In the genomic region with DNA sequence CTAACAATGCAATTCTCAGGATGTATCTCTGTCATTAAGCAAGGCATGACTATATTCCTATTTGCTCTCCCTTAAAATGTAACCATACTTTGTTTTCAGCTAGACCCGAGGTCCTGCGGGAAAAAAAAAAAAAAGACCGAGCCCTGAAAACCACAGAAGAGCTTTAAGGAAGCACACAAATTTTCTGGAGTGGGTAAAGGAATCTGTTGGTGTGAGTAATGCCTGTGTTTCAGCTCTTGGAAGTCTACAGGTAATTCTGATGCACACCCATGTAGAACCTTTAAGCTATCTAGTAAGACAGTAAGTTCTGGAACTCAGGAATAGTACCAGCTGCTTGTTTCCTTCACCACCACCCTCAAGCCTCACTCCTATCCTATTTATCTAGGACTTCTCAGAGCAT, we compare ENCODE assay signal across 37 cellular contexts.
"Had no signal": no experiment of that assay in that cellular context is flagged by ENCODE, and none has a peak within 500 bp of the region (broad histone marks: within the 10 kb centered on the region; RNA-seq: fewer than 3 reads in every experiment).

No MANE protein-coding gene starts in this region.

- H3K27ac ChIP-seq: adrenal gland, breast epithelium, cardiac muscle cell, colonic mucosa, esophagus muscularis mucosa, foreskin keratinocyte, gastrocnemius medialis, WERI-Rb-1 had no signal

- H3K9me3 ChIP-seq: adrenal gland, breast epithelium, colonic mucosa, esophagus muscularis mucosa, gastrocnemius medialis had no signal

- H3K4me3 ChIP-seq: adrenal gland, breast epithelium, cardiac muscle cell, colonic mucosa, esophagus muscularis mucosa, gastrocnemius medialis had no signal

- ATAC-seq: activated CD4-positive, alpha-beta T cell treated with anti-CD3 and anti-CD28 coated beads for 36 hours; activated CD4-positive, CD25-positive, alpha-beta regulatory T cell treated with anti-CD3 and anti-CD28 coated beads, Interleukin-2, amount 50 U/mL, for 24 hours; activated CD8-positive, alpha-beta memory T cell treated with anti-CD3 and anti-CD28 coated beads, Interleukin-2, amount 10 ng/mL, durations not matched to agents 7 days and 5 days; activated CD8-positive, alpha-beta T cell treated with anti-CD3 and anti-CD28 coated beads, Interleukin-2, amount 10 ng/mL, durations not matched to agents 7 days and 5 days; activated naive CD8-positive, alpha-beta T cell treated with anti-CD3 and anti-CD28 coated beads, Interleukin-2, amount 50 U/mL, for 24 hours; effector memory CD8-positive, alpha-beta T cell; foreskin keratinocyte; gastrocnemius medialis; T-helper 17 cell had no signal

- H3K36me3 ChIP-seq: adrenal gland, breast epithelium, cardiac muscle cell, colonic mucosa, gastrocnemius medialis, WERI-Rb-1 had no signal

- H3K4me1 ChIP-seq: adrenal gland, breast epithelium, colonic mucosa had no signal

- H3K4me1 Mint-ChIP-seq: activated B cell treated with CpG ODN at 0.5 μM for 24 hours; activated CD4-positive, alpha-beta T cell treated with anti-CD3 and anti-CD28 coated beads for 36 hours; activated CD4-positive, alpha-beta T cell treated with anti-CD3 and anti-CD28 coated beads, Interleukin-2, amount 10 ng/mL, durations not matched to agents 24 days and 14 days; activated CD8-positive, alpha-beta memory T cell treated with anti-CD3 and anti-CD28 coated beads, Interleukin-2, amount 10 ng/mL, durations not matched to agents 7 days and 5 days; activated naive CD4-positive, alpha-beta T cell treated with anti-CD3 and anti-CD28 coated beads, Interleukin-2, amount 50 U/mL, for 24 hours; activated naive CD8-positive, alpha-beta T cell treated with anti-CD3 and anti-CD28 coated beads for 36 hours; activated naive CD8-positive, alpha-beta T cell treated with anti-CD3 and anti-CD28 coated beads, Interleukin-2, amount 50 U/mL, for 24 hours; T-helper 17 cell had no signal

- H3K4me3 Mint-ChIP-seq: activated B cell treated with CpG ODN at 0.5 μM for 24 hours; activated CD4-positive, alpha-beta memory T cell treated with anti-CD3 and anti-CD28 coated beads for 36 hours; activated CD4-positive, alpha-beta T cell treated with anti-CD3 and anti-CD28 coated beads for 36 hours; activated CD4-positive, alpha-beta T cell treated with anti-CD3 and anti-CD28 coated beads, Interleukin-2, amount 10 ng/mL, durations not matched to agents 24 days and 14 days; activated CD8-positive, alpha-beta memory T cell treated with anti-CD3 and anti-CD28 coated beads, Interleukin-2, amount 10 ng/mL, durations not matched to agents 7 days and 5 days; activated CD8-positive, alpha-beta T cell treated with anti-CD3 and anti-CD28 coated beads, Interleukin-2, amount 10 ng/mL, durations not matched to agents 7 days and 5 days; activated naive CD4-positive, alpha-beta T cell treated with anti-CD3 and anti-CD28 coated beads for 36 hours; activated naive CD4-positive, alpha-beta T cell treated with anti-CD3 and anti-CD28 coated beads, Interleukin-2, amount 50 U/mL, for 24 hours; activated naive CD8-positive, alpha-beta T cell treated with anti-CD3 and anti-CD28 coated beads for 36 hours; activated naive CD8-positive, alpha-beta T cell treated with anti-CD3 and anti-CD28 coated beads, Interleukin-2, amount 50 U/mL, for 24 hours; activated T-helper 1 cell treated with anti-CD3 and anti-CD28 coated beads, Interleukin-12 subunit alpha, Interleukin-12 subunit beta, Interleukin-2, Interleukin-4 antibody, amounts not matched to agents 30 ng/mL and 10 ng/mL and 1 ng/mL, durations not matched to agents 14 hours and 24 hours and 36 hours; brain; effector memory CD8-positive, alpha-beta T cell; T-helper 17 cell; T-helper 2 cell treated with Interferon-gamma antibody and Interleukin-4, amounts not matched to agents 5 μg/mL and 100 μg/mL, for 36 hours had no signal

- H3K27me3 ChIP-seq: adrenal gland, breast epithelium, cardiac muscle cell, colonic mucosa, esophagus muscularis mucosa, foreskin keratinocyte, gastrocnemius medialis had no signal

- H3K27ac Mint-ChIP-seq: activated B cell treated with CpG ODN at 0.5 μM for 24 hours; activated CD4-positive, alpha-beta memory T cell treated with anti-CD3 and anti-CD28 coated beads for 36 hours; activated CD4-positive, alpha-beta T cell treated with anti-CD3 and anti-CD28 coated beads for 36 hours; activated CD4-positive, alpha-beta T cell treated with anti-CD3 and anti-CD28 coated beads, Interleukin-2, amount 10 ng/mL, durations not matched to agents 24 days and 14 days; activated CD8-positive, alpha-beta memory T cell treated with anti-CD3 and anti-CD28 coated beads, Interleukin-2, amount 10 ng/mL, durations not matched to agents 7 days and 5 days; activated CD8-positive, alpha-beta T cell treated with anti-CD3 and anti-CD28 coated beads, Interleukin-2, amount 10 ng/mL, durations not matched to agents 7 days and 5 days; activated naive CD4-positive, alpha-beta T cell treated with anti-CD3 and anti-CD28 coated beads for 36 hours; activated naive CD4-positive, alpha-beta T cell treated with anti-CD3 and anti-CD28 coated beads, Interleukin-2, amount 50 U/mL, for 24 hours; activated naive CD8-positive, alpha-beta T cell treated with anti-CD3 and anti-CD28 coated beads for 36 hours; activated naive CD8-positive, alpha-beta T cell treated with anti-CD3 and anti-CD28 coated beads, Interleukin-2, amount 50 U/mL, for 24 hours; activated T-helper 1 cell treated with anti-CD3 and anti-CD28 coated beads, Interleukin-12 subunit alpha, Interleukin-12 subunit beta, Interleukin-2, Interleukin-4 antibody, amounts not matched to agents 30 ng/mL and 10 ng/mL and 1 ng/mL, durations not matched to agents 14 hours and 24 hours and 36 hours; activated T-helper 2 cell treated with anti-CD3 and anti-CD28 coated beads, Interferon-gamma antibody, Interleukin-2, Interleukin-4, amounts not matched to agents 10 μg/mL and 5 μg/mL and 100 μg/mL, durations not matched to agents 14 hours and 24 hours and 36 hours; brain; effector memory CD8-positive, alpha-beta T cell; T-helper 17 cell; T-helper 2 cell treated with Interferon-gamma antibody and Interleukin-4, amounts not matched to agents 5 μg/mL and 100 μg/mL, for 36 hours had no signal

- H3K36me3 Mint-ChIP-seq: activated CD4-positive, alpha-beta memory T cell treated with anti-CD3 and anti-CD28 coated beads for 36 hours; activated CD8-positive, alpha-beta memory T cell treated with anti-CD3 and anti-CD28 coated beads, Interleukin-2, amount 10 ng/mL, durations not matched to agents 7 days and 5 days; activated naive CD4-positive, alpha-beta T cell treated with anti-CD3 and anti-CD28 coated beads, Interleukin-2, amount 50 U/mL, for 24 hours; activated naive CD8-positive, alpha-beta T cell treated with anti-CD3 and anti-CD28 coated beads for 36 hours had no signal

- DNase-seq: activated B cell treated with CpG ODN at 0.5 μM for 24 hours; activated CD4-positive, alpha-beta memory T cell treated with anti-CD3 and anti-CD28 coated beads for 36 hours; activated CD4-positive, alpha-beta T cell treated with anti-CD3 and anti-CD28 coated beads for 36 hours; activated CD4-positive, alpha-beta T cell treated with anti-CD3 and anti-CD28 coated beads, Interleukin-2, amount 10 ng/mL, durations not matched to agents 24 days and 14 days; activated CD8-positive, alpha-beta memory T cell treated with anti-CD3 and anti-CD28 coated beads, Interleukin-2, amount 10 ng/mL, durations not matched to agents 7 days and 5 days; activated CD8-positive, alpha-beta memory T cell treated with anti-CD3 and anti-CD28 coated beads, Interleukin-2, amount 50 U/mL, for 4 hours; activated CD8-positive, alpha-beta T cell treated with anti-CD3 and anti-CD28 coated beads, Interleukin-2, amount 10 ng/mL, durations not matched to agents 7 days and 5 days; activated effector memory CD4-positive, alpha-beta T cell treated with anti-CD3 and anti-CD28 coated beads, Interleukin-2, amount 50 U/mL, for 16 hours; activated naive CD4-positive, alpha-beta T cell treated with anti-CD3 and anti-CD28 coated beads for 36 hours; activated naive CD8-positive, alpha-beta T cell treated with anti-CD3 and anti-CD28 coated beads for 36 hours; activated naive CD8-positive, alpha-beta T cell treated with anti-CD3 and anti-CD28 coated beads, Interleukin-2, amount 50 U/mL, for 24 hours; activated T-cell treated with anti-CD3 and anti-CD28 coated beads, Interleukin-2, amount 50 U/mL, for 1 hour; activated T-cell treated with anti-CD3 and anti-CD28 coated beads, Interleukin-2, amount 50 U/mL, for 48 hours; adrenal gland; amygdala; aorta; central memory CD4-positive, alpha-beta T cell; cerebellar nuclear complex; colonic mucosa; effector memory CD8-positive, alpha-beta T cell; erythroblast; foreskin keratinocyte; gastrocnemius medialis; glutamatergic neuron; T-helper 1 cell; T-helper 17 cell; T1000; WERI-Rb-1 had no signal

- H3K9me3 Mint-ChIP-seq: activated B cell treated with CpG ODN at 0.5 μM for 24 hours; activated CD4-positive, alpha-beta memory T cell treated with anti-CD3 and anti-CD28 coated beads for 36 hours; activated CD4-positive, alpha-beta T cell treated with anti-CD3 and anti-CD28 coated beads, Interleukin-2, amount 10 ng/mL, durations not matched to agents 24 days and 14 days; activated naive CD4-positive, alpha-beta T cell treated with anti-CD3 and anti-CD28 coated beads for 36 hours; activated naive CD4-positive, alpha-beta T cell treated with anti-CD3 and anti-CD28 coated beads, Interleukin-2, amount 50 U/mL, for 24 hours; activated naive CD8-positive, alpha-beta T cell treated with anti-CD3 and anti-CD28 coated beads for 36 hours; activated naive CD8-positive, alpha-beta T cell treated with anti-CD3 and anti-CD28 coated beads, Interleukin-2, amount 50 U/mL, for 24 hours; activated T-helper 1 cell treated with anti-CD3 and anti-CD28 coated beads, Interleukin-12 subunit alpha, Interleukin-12 subunit beta, Interleukin-2, Interleukin-4 antibody, amounts not matched to agents 30 ng/mL and 10 ng/mL and 1 ng/mL, durations not matched to agents 14 hours and 24 hours and 36 hours; activated T-helper 2 cell treated with anti-CD3 and anti-CD28 coated beads, Interferon-gamma antibody, Interleukin-2, Interleukin-4, amounts not matched to agents 10 μg/mL and 5 μg/mL and 100 μg/mL, durations not matched to agents 14 hours and 24 hours and 36 hours; brain; T-helper 2 cell treated with Interferon-gamma antibody and Interleukin-4, amounts not matched to agents 5 μg/mL and 100 μg/mL, for 36 hours had no signal

- H3K27me3 Mint-ChIP-seq: activated B cell treated with CpG ODN at 0.5 μM for 24 hours; activated CD4-positive, alpha-beta T cell treated with anti-CD3 and anti-CD28 coated beads, Interleukin-2, amount 10 ng/mL, durations not matched to agents 24 days and 14 days; activated CD8-positive, alpha-beta memory T cell treated with anti-CD3 and anti-CD28 coated beads, Interleukin-2, amount 10 ng/mL, durations not matched to agents 7 days and 5 days; activated naive CD4-positive, alpha-beta T cell treated with anti-CD3 and anti-CD28 coated beads, Interleukin-2, amount 50 U/mL, for 24 hours; activated naive CD8-positive, alpha-beta T cell treated with anti-CD3 and anti-CD28 coated beads for 36 hours; activated naive CD8-positive, alpha-beta T cell treated with anti-CD3 and anti-CD28 coated beads, Interleukin-2, amount 50 U/mL, for 24 hours; brain; effector memory CD8-positive, alpha-beta T cell had no signal
